ENCODE assay signal across 13 cellular contexts in the genomic region with DNA sequence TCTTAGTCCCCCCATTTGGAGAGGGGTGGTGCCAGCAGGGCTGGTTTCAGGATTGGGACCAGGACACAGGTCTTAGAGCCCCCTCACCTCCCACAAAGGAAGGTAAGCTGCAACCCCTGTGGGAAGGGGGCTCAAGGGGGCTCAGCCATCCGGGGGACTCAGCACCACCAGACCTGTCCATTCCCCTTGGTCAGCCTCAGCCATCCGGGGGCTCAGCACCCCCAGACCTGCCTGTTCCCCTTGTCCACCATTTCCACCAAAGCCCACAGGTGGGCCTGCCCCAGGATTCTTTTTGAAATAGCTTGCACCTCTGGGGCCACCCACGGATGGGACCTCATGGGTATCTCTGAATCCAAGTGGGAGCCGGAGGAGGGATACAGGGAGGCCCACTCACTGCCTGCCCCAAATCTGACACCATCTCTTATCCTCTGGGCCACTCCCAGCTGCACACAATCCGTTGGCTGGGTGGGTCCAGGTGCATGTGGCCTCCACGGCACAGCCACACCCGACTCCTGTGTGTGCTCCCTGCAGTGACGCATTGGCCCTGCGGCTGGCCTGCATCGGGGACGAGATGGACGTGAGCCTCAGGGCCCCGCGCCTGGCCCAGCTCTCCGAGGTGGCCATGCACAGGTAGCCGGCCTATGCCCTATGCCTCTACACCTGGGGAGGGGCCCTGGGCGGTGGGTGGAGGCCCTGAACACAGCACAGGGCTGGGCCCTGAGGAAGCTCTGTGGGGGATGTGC. TPM values are rescaled to one million over a fixed set of nuclear protein-coding genes. Genes with fewer than 3 reads are reported as not detected.
DNase-seq lines count a peak whose midpoint lies in the region; ATAC-seq and TF ChIP-seq lines count a peak whose summit lies in the region.
"Had no signal": no experiment of that assay in that cellular context is flagged by ENCODE, and none has a peak within 500 bp of the region (broad histone marks: within the 10 kb centered on the region; RNA-seq: fewer than 3 reads in every experiment).

No MANE protein-coding gene starts in this region.

- WGBS in hepatocyte (ENCODE audit: low lambda C conversion rate, missing lambda C conversion rate), result 83% methylated on average over 17 of the region's 17 CpGs

- no TSS peak for BruUV-seq in OCI-LY7 (replicated peaks; lab: Mats Ljungman, UMichigan)

- H3K9me2 ChIP-seq in OCI-LY7 (ENCODE audit: insufficient read depth, low read length), result no peaks in the 10 kb centered on the region
- H3K9me2 ChIP-seq in hepatocyte (replicated peaks; ENCODE audit: insufficient read depth), result no peaks in the 10 kb centered on the region

- H3K27ac ChIP-seq in OCI-LY7 (ENCODE audit: low read depth, low read length, poor library complexity, severe bottlenecking) (peak overlapping the region; percentile 96), hepatocyte (peak overlapping the region; percentile 94)

- TF ChIP-seq CTCF in OCI-LY7 (conservative IDR thresholded peaks at IDR 0.05; ENCODE audit: low read length) (no peak), hepatocyte (IDR thresholded peaks at IDR 0.05; ENCODE audit: poor library complexity) (no peak)

- H2AFZ ChIP-seq in OCI-LY7 (ENCODE audit: low read length) (no peak overlapping the region), hepatocyte (no peak overlapping the region)

- ATAC-seq in HG02884 (IDR thresholded peaks at IDR 0.05; ENCODE audit: unreplicated experiment), result no peak
- ATAC-seq: naive thymus-derived CD4-positive, alpha-beta T cell; T-cell had no signal

- peaks cover 42% of the 10 kb centered on the region for H3K79me2 ChIP-seq in OCI-LY7 (ENCODE audit: insufficient read depth, low read depth, low read length)
- no peaks in the 10 kb centered on the region for H3K79me2 ChIP-seq in hepatocyte

- CTCF ChIA-PET in OCI-LY7 (lab: Charles Lee; ENCODE audit: unreplicated experiment), result interaction anchor here (0.5 kb wide), 1 partner anchor 259 kb away, joined by 14 read pairs; no protein-coding TSS in a partner anchor

- H3K4me1 ChIP-seq in OCI-LY7 (ENCODE audit: insufficient read depth, low read length, poor library complexity, severe bottlenecking) (peaks cover 80% of the 10 kb centered on the region), hepatocyte (ENCODE audit: insufficient read depth) (peaks cover 42% of the 10 kb centered on the region)

- H3K4me3 ChIP-seq in OCI-LY7 (ENCODE audit: low read depth, low read length, poor library complexity, severe bottlenecking) (peak overlapping the region; percentile 50), hepatocyte (no peak overlapping the region)
- H3K4me3 ChIP-seq: tibial nerve had no signal

- peaks cover 96% of the 10 kb centered on the region for H3K36me3 ChIP-seq in OCI-LY7 (ENCODE audit: insufficient read depth, low read length)
- no peaks in the 10 kb centered on the region for H3K36me3 ChIP-seq in hepatocyte (replicated peaks; ENCODE audit: insufficient read depth, low read depth)

- H3K4me2 ChIP-seq in OCI-LY7 (ENCODE audit: low read length), result peak overlapping the region; percentile 81
- peak overlapping the region; percentile 49 for H3K4me2 ChIP-seq in hepatocyte

- POLR2A ChIA-PET in OCI-LY7 (lab: Charles Lee), result interaction anchor here (0.8 to 1.5 kb wide), 4 partner anchors 9 to 17 kb away, joined by 3 to 5 read pairs (median 4); no protein-coding TSS in a partner anchor

- H3K9me3 ChIP-seq in OCI-LY7 (ENCODE audit: low read length), result no peaks in the 10 kb centered on the region
- no peaks in the 10 kb centered on the region for H3K9me3 ChIP-seq in hepatocyte (ENCODE audit: low read depth)
- H3K9me3 ChIP-seq: tibial nerve had no signal

- H4K20me1 ChIP-seq in OCI-LY7 (ENCODE audit: insufficient read depth, low read length), result peaks cover 4% of the 10 kb centered on the region; the same call in 1 of the 2 replicates
- no peaks in the 10 kb centered on the region for H4K20me1 ChIP-seq in hepatocyte (ENCODE audit: insufficient read depth, poor library complexity, severe bottlenecking)

- intact Hi-C loops in OCI-LY7 (cut with micrococcal nuclease; ENCODE audit: unreplicated experiment), result no loop called here

- no peaks in the 10 kb centered on the region for H3K27me3 ChIP-seq in hepatocyte
- H3K27me3 ChIP-seq: tibial nerve had no signal

- DNase-seq in A172 (ENCODE audit: low spot score) (peak; percentile 36), OCI-LY7 (ENCODE audit: low spot score) (no peak), hepatocyte (ENCODE audit: low spot score) (peak; percentile 75), GM03348 (ENCODE audit: low spot score) (no peak), NCI-H1694 treated with DMSO at 0.1 percent for 48 hours (lab: John Stamatoyannopoulos, UW) (no peak)
- DNase-seq: activated CD4-positive, alpha-beta T cell treated with anti-CD3 and anti-CD28 coated beads, Interleukin-2, amount 10 ng/mL, durations not matched to agents 7 days and 5 days; activated naive CD4-positive, alpha-beta T cell; central memory CD4-positive, alpha-beta T cell; naive thymus-derived CD4-positive, alpha-beta T cell; NCI-H187 treated with DMSO at 0.1 percent for 48 hours; T-cell had no signal

RNA-seq across cellular contexts. Expression of gene MCAT, which starts 15.9 kb away (rescaled TPM):
- total RNA-seq in A172 (2014; rRNA removed; shearing (Covaris generic)), result 18.0 and 18.8 TPM in 2 replicates
- total RNA-seq in OCI-LY7 (2014; rRNA removed; shearing (Covaris generic)), result 28.4 and 30.6 TPM in 2 replicates
- total RNA-seq in OCI-LY7 (2022) (23.1 and 33.2 TPM in 2 replicates), hepatocyte (14.6 and 16.9 TPM in 2 replicates)
- 18.3 and 24.9 TPM in 2 replicates for polyA plus RNA-seq in hepatocyte

RNA-seq across cellular contexts. Expression of gene BIK, which starts 16.8 kb away (rescaled TPM):
- 6.3 and 8.6 TPM in 2 replicates for total RNA-seq in A172 (2014; rRNA removed; shearing (Covaris generic))
- total RNA-seq in OCI-LY7 (2014; rRNA removed; shearing (Covaris generic)), result 104 and 143 TPM in 2 replicates
- 67.6 and 88.4 TPM in 2 replicates for total RNA-seq in OCI-LY7 (2022)
- total RNA-seq in hepatocyte, result 2.0 and 10.6 TPM in 2 replicates
- 15.5 and 17.7 TPM in 2 replicates for polyA plus RNA-seq in hepatocyte
- total RNA-seq: tibial nerve had no signal

RNA-seq across cellular contexts. Expression of gene TSPO, which starts 24.0 kb away (rescaled TPM):
- total RNA-seq in A172 (2014; rRNA removed; shearing (Covaris generic)), result 258 and 263 TPM in 2 replicates
- total RNA-seq in OCI-LY7 (2014; rRNA removed; shearing (Covaris generic)), result 47.1 and 59.6 TPM in 2 replicates
- 55.5 and 69.9 TPM in 2 replicates for total RNA-seq in OCI-LY7 (2022)
- total RNA-seq in hepatocyte, result 61.8 and 65.3 TPM in 2 replicates
- polyA plus RNA-seq in hepatocyte, result 131 and 138 TPM in 2 replicates

RNA-seq across cellular contexts. Expression of gene TTLL1, which starts 38.1 kb away (rescaled TPM):
- 4.7 and 6.6 TPM in 2 replicates for total RNA-seq in A172 (2014; rRNA removed; shearing (Covaris generic))
- total RNA-seq in OCI-LY7 (2014; rRNA removed; shearing (Covaris generic)), result 5.5 and 5.8 TPM in 2 replicates
- total RNA-seq in OCI-LY7 (2022), result 7.1 and 9.9 TPM in 2 replicates
- 4.9 and 6.4 TPM in 2 replicates for total RNA-seq in hepatocyte
- 8.7 and 9.5 TPM in 2 replicates for polyA plus RNA-seq in hepatocyte

RNA-seq across cellular contexts. Expression of gene TTLL12, which starts 59.6 kb away (rescaled TPM):
- 35.3 and 37.1 TPM in 2 replicates for total RNA-seq in A172 (2014; rRNA removed; shearing (Covaris generic))
- total RNA-seq in OCI-LY7 (2014; rRNA removed; shearing (Covaris generic)), result 66.7 and 71.5 TPM in 2 replicates
- total RNA-seq in OCI-LY7 (2022) (62.6 and 66.5 TPM in 2 replicates), hepatocyte (39.6 and 40.9 TPM in 2 replicates)
- 41.9 and 50.3 TPM in 2 replicates for polyA plus RNA-seq in hepatocyte

Comparison
In these comparisons a context has a peak if more than half of its experiments do, and no peak if none do; other contexts are left out.
1. DNase-seq: peak in A172 (single experiment) and hepatocyte (single experiment); none in OCI-LY7 (single experiment), GM03348 (single experiment) and NCI-H1694 treated with DMSO at 0.1 percent for 48 hours (single experiment).